In genomic region chr16:9159839-9160550, GRCh38 we compare ENCODE assay signal across 8 cellular contexts.
A peak's percentile ranks its signal among the peaks of the same experiment; 100 is the strongest.
DNase-seq lines count a peak whose midpoint lies in the region; TF ChIP-seq lines count a peak whose summit lies in the region.

No MANE protein-coding gene starts in this region.

- 13% methylated on average over 15 of the region's 15 CpGs for WGBS in suprapubic skin

- no peak for TF ChIP-seq EP300 in suprapubic skin (IDR thresholded peaks at IDR 0.05)

- H3K4me3 ChIP-seq in HAP-1 (no peak overlapping the region), astrocyte of the cerebellum (ENCODE audit: low read depth, low read length) (no peak overlapping the region), suprapubic skin (no peak overlapping the region)

- TF ChIP-seq POLR2A in suprapubic skin (IDR thresholded peaks at IDR 0.05): no peak

- H3K27me3 ChIP-seq in HAP-1 (ENCODE audit: low read depth): no peaks in the 10 kb centered on the region
- H3K27me3 ChIP-seq in suprapubic skin: peaks cover 2% of the 10 kb centered on the region

- H3K4me1 ChIP-seq in HAP-1 (peaks cover 5% of the 10 kb centered on the region), suprapubic skin (peaks cover 4% of the 10 kb centered on the region)

- H3K9me3 ChIP-seq in HAP-1 (no peaks in the 10 kb centered on the region), suprapubic skin (no peaks in the 10 kb centered on the region)

- DNase-seq in DMS114 treated with DMSO at 0.1 percent for 48 hours (lab: John Stamatoyannopoulos, UW; ENCODE audit: unreplicated experiment) (peak; percentile 37), HAP-1 (ENCODE audit: low spot score in 2 of 2) (peak; percentile 59 to 81), NOMO-1 treated with DMSO at 0.1 percent for 48 hours (lab: John Stamatoyannopoulos, UW; ENCODE audit: unreplicated experiment) (peak; percentile 31), astrocyte of the cerebellum (ENCODE audit: low read depth) (peak; percentile 24), iPS DF 19.7 (ENCODE audit: low read depth, low spot score) (peak; percentile 63), suprapubic skin (ENCODE audit: low spot score in 2 of 2) (no peak), DMS153 (lab: John Stamatoyannopoulos, UW) (no peak)
- DNase-seq in stimulated activated CD4-positive, alpha-beta T cell treated with anti-CD3 and anti-CD28 coated beads, Interleukin-12 subunit alpha, Interleukin-12 subunit beta, amount 100 ng/mL, for 4 hours: peak; percentile 14

- no peak overlapping the region for H3K27ac ChIP-seq in suprapubic skin

- TF ChIP-seq CTCF in astrocyte of the cerebellum (IDR thresholded peaks at IDR 0.05; ENCODE audit: low read depth, low read length, missing control alignments) (peak; percentile 69), suprapubic skin (IDR thresholded peaks at IDR 0.05) (peak in 1 of 2 donors; percentile 71)

- in situ Hi-C loops in HAP-1 (cut with MboI; ENCODE audit: low sequenced_read_pairs): no loop called here
- in situ Hi-C loops in astrocyte of the cerebellum (cut with HindIII; ENCODE audit: low sequenced_read_pairs): no loop called here

- no peaks in the 10 kb centered on the region for H3K36me3 ChIP-seq in HAP-1 (replicated peaks)
- no peaks in the 10 kb centered on the region for H3K36me3 ChIP-seq in suprapubic skin

Comparison
In these comparisons a context has a peak if more than half of its experiments do, and no peak if none do; other contexts are left out.
1. DNase-seq: peak in DMS114 treated with DMSO at 0.1 percent for 48 hours (single experiment), HAP-1 (2 of 2), NOMO-1 treated with DMSO at 0.1 percent for 48 hours (single experiment), astrocyte of the cerebellum (single experiment), iPS DF 19.7 (single experiment) and stimulated activated CD4-positive, alpha-beta T cell treated with anti-CD3 and anti-CD28 coated beads, Interleukin-12 subunit alpha, Interleukin-12 subunit beta, amount 100 ng/mL, for 4 hours (single experiment); none in suprapubic skin (0 of 2) and DMS153 (single experiment).